Comparison of ENCODE assay signal across 12 cellular contexts in the genomic region with DNA sequence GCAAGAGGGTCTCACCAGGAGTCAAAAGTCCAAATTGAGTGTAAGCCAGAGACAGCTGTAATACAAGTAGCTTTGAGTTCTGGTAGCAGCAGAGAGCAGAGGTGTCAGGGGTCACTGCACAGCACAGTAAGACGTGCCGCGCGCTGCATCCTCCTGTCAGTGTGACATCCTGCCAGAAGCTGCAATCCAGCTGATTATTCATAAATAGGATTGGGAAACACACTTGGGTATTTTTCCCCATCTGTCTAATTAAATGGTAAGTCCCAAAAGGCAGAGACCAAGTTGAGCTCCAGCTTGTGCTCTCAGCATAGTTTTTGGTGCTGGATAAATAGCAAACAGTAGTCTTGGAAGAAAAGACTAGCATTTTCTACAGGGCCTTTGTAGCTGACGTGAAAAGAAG.
DNase-seq lines count a peak whose midpoint lies in the region; ATAC-seq and TF ChIP-seq lines count a peak whose summit lies in the region.
"Had no signal": no experiment of that assay in that cellular context is flagged by ENCODE, and none has a peak within 500 bp of the region (broad histone marks: within the 10 kb centered on the region; RNA-seq: fewer than 3 reads in every experiment).

No MANE protein-coding gene starts in this region.

- H3K4me3 ChIP-seq in adipocyte (ENCODE audit: low read length) (peak overlapping the region; percentile 25), upper lobe of left lung (no peak overlapping the region)

- H3K9me3 Mint-ChIP-seq in chondrocyte (ENCODE audit: low read depth), result peaks cover 3% of the 10 kb centered on the region

- H3K27ac ChIP-seq in upper lobe of left lung, result no peak overlapping the region

- no peak overlapping the region for H3K27ac Mint-ChIP-seq in chondrocyte (ENCODE audit: unreplicated experiment)

- no peaks in the 10 kb centered on the region for H3K9me3 ChIP-seq in adipocyte (ENCODE audit: control insufficient read depth, low read length)
- H3K9me3 ChIP-seq in upper lobe of left lung, result no peaks in the 10 kb centered on the region

- H3K4me3 Mint-ChIP-seq in chondrocyte (ENCODE audit: unreplicated experiment), result no peak overlapping the region

- ATAC-seq in upper lobe of left lung (ENCODE audit: low FRiP score in 2 of 2), result peak; percentile 39 to 71

- DNase-seq in NCI-H2196 (lab: John Stamatoyannopoulos, UW; ENCODE audit: unreplicated experiment) (peak; percentile 23), NCI-H2196 treated with DMSO at 0.1 percent for 48 hours (lab: John Stamatoyannopoulos, UW; ENCODE audit: unreplicated experiment) (no peak), adipocyte (ENCODE audit: low read depth) (no peak), iris pigment epithelial cell (ENCODE audit: low read depth) (peak; percentile 35), upper lobe of left lung (peak in 1 of 2 donors; percentile 10), SW480 (ENCODE audit: low spot score) (no peak), NOMO-1 treated with dmso at 0.1 percent for 144 hours (lab: John Stamatoyannopoulos, UW; ENCODE audit: unreplicated experiment) (no peak), chondrocyte (ENCODE audit: low spot score) (no peak)
- DNase-seq: activated CD4-positive, alpha-beta T cell treated with anti-CD3 and anti-CD28 coated beads, Interleukin-2, amount 50 U/mL, for 1 hour; activated effector memory CD4-positive, alpha-beta T cell treated with anti-CD3 and anti-CD28 coated beads, Interleukin-2, amount 50 U/mL, for 16 hours; KBM-7; NCI-H526 had no signal

- H3K4me1 Mint-ChIP-seq in chondrocyte (ENCODE audit: low read depth), result peaks cover 12% of the 10 kb centered on the region

- TF ChIP-seq EP300 in upper lobe of left lung (IDR thresholded peaks at IDR 0.05), result no peak

- H3K36me3 Mint-ChIP-seq in chondrocyte (ENCODE audit: low read depth), result no peaks in the 10 kb centered on the region

- no peaks in the 10 kb centered on the region for H3K36me3 ChIP-seq in adipocyte (ENCODE audit: control insufficient read depth, insufficient read depth, low read length, severe bottlenecking)
- no peaks in the 10 kb centered on the region for H3K36me3 ChIP-seq in upper lobe of left lung

- WGBS in upper lobe of left lung, 2 donors, result 65 to 77% methylated on average over 5 of the region's 5 CpGs

- H3K27me3 ChIP-seq in adipocyte (replicated peaks; ENCODE audit: control insufficient read depth, insufficient read depth, low read length), result no peaks in the 10 kb centered on the region
- no peaks in the 10 kb centered on the region for H3K27me3 ChIP-seq in upper lobe of left lung

- TF ChIP-seq POLR2A in upper lobe of left lung (IDR thresholded peaks at IDR 0.05), result no peak

- H3K4me1 ChIP-seq in adipocyte (ENCODE audit: control insufficient read depth, insufficient read depth, low read length) (peaks cover 26% of the 10 kb centered on the region), upper lobe of left lung (peaks cover 0 to 11% (median 3%) of the 10 kb centered on the region in 4 donors)

- H3K9ac ChIP-seq in adipocyte (ENCODE audit: low read length), result no peak overlapping the region

- TF ChIP-seq CTCF in upper lobe of left lung (IDR thresholded peaks at IDR 0.05) (no peak), chondrocyte (IDR thresholded peaks at IDR 0.05) (no peak)

- no peaks in the 10 kb centered on the region for H3K27me3 Mint-ChIP-seq in chondrocyte (ENCODE audit: low read depth)

Comparison
In these comparisons a context has a peak if more than half of its experiments do, and no peak if none do; other contexts are left out.
1. DNase-seq: peak in NCI-H2196 (single experiment) and iris pigment epithelial cell (single experiment); none in NCI-H2196 treated with DMSO at 0.1 percent for 48 hours (single experiment), adipocyte (single experiment), SW480 (single experiment), NOMO-1 treated with dmso at 0.1 percent for 144 hours (single experiment) and chondrocyte (single experiment).